ENCODE assay signal across 23 cellular contexts in the genomic region with DNA sequence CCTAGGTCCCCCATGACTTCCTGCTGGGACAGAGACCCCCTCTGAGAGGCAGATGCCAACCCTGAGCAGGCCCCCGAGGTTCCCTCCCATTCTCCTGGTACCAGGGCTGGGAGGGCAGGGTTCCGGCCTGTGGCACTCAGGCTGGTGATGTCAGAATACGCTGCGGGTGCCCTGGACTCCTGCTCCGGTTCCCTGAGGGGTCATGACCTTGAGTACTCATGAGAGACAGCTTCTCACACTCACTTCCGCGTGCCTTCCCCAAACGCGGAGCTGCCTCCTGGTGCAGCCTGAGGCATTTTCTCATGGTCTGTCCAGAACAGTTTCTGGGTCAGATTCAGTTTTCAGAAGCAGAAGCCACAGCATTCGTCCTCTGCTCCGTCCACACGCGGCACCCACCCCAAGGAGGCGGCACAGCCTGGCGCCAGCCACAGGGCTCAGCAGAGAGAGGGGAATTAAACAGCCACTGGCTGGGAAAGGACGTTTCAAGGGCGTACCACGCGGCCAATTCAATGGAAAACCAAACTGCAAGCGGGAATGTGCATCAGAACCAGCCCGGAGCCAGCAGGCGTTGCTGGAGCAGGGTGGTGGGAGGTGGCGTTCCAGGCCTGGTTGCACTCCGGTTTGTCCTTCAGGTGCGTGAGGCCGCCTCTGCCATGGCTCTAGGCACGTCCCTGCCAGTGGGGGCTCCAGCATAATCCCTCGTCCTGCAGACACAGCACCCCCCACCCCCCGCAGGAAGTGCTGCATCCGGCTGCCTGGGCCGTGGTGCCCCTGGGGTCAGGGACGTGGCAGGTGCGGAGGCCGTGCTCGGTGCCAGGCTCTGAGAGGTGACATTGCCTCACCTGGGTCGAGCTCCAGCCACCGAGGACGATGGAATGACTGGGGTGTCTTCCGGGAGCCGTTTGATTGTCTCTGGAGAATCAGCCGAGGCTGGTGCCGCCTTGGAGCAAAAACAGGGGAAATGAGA. TPM values are rescaled to one million over a fixed set of nuclear protein-coding genes. Genes with fewer than 3 reads are reported as not detected.
A peak's percentile ranks its signal among the peaks of the same experiment; 100 is the strongest.
DNase-seq lines count a peak whose midpoint lies in the region; ATAC-seq, FAIRE-seq and TF ChIP-seq lines count a peak whose summit lies in the region.
"Had no signal": no experiment of that assay in that cellular context is flagged by ENCODE, and none has a peak within 500 bp of the region (broad histone marks: within the 10 kb centered on the region; RNA-seq: fewer than 3 reads in every experiment).

No MANE protein-coding gene starts in this region.

- H3K4me3 ChIP-seq in body of pancreas (no peak overlapping the region), lower lobe of right lung (no peak overlapping the region)
- H3K4me3 ChIP-seq: PC-9, stomach had no signal

- H3K9me3 ChIP-seq in body of pancreas, result no peaks in the 10 kb centered on the region
- H3K9me3 ChIP-seq in lower lobe of right lung, result no peaks in the 10 kb centered on the region
- H3K9me3 ChIP-seq: Caco-2, stomach had no signal

- WGBS in body of pancreas, 2 donors, result 38 to 53% methylated on average over 10 to 42 of the region's 42 CpGs

- intact Hi-C loops in natural killer cell (cut with micrococcal nuclease), result no loop called here
- intact Hi-C loops in body of pancreas (cut with DNase I), result no loop called here
- intact Hi-C loops in lower lobe of right lung (cut with DNase I), result no loop called here

- no peak for FAIRE-seq in RCC 7860 (lab: Jason Lieb, UNC)
- FAIRE-seq: bronchial epithelial cell, urothelium cell line had no signal

- H3K27ac ChIP-seq in body of pancreas, result no peak overlapping the region
- no peak overlapping the region for H3K27ac ChIP-seq in lower lobe of right lung
- H3K27ac ChIP-seq: PC-9, stomach had no signal

- ATAC-seq in natural killer cell treated with Interleukin-12 subunit alpha and Interleukin-12 subunit beta and Interleukin-15 and Interleukin-18, amount 100 ng/mL, for 72 hours, result no peak
- no peak for ATAC-seq in natural killer cell
- ATAC-seq in body of pancreas, result peak; percentile 30
- ATAC-seq in lower lobe of right lung, result no peak
- ATAC-seq in GM18907 (IDR thresholded peaks at IDR 0.05; ENCODE audit: unreplicated experiment), result no peak
- ATAC-seq: activated naive CD4-positive, alpha-beta T cell treated with anti-CD3 and anti-CD28 coated beads, Interleukin-2, amount 50 U/mL, for 72 hours; esophagus mucosa had no signal

- no peak overlapping the region for H3K4me3 Mint-ChIP-seq in natural killer cell treated with Interleukin-12 subunit alpha and Interleukin-12 subunit beta and Interleukin-15 and Interleukin-18, amount 100 ng/mL, for 72 hours
- no peak overlapping the region for H3K4me3 Mint-ChIP-seq in natural killer cell
- H3K4me3 Mint-ChIP-seq: HFFc6 had no signal

- H3K27me3 Mint-ChIP-seq in natural killer cell treated with Interleukin-12 subunit alpha and Interleukin-12 subunit beta and Interleukin-15 and Interleukin-18, amount 100 ng/mL, for 72 hours, result peaks cover 9 to 18% of the 10 kb centered on the region in 2 donors
- H3K27me3 Mint-ChIP-seq in natural killer cell (ENCODE audit: low read depth in 2 of 2), result peaks cover 0 to 15% of the 10 kb centered on the region in 2 donors

- H3K27me3 ChIP-seq in body of pancreas, result no peaks in the 10 kb centered on the region
- H3K27me3 ChIP-seq in lower lobe of right lung (ENCODE audit: low read depth), result peaks cover 67% of the 10 kb centered on the region

- TF ChIP-seq CTCF in natural killer cell (IDR thresholded peaks at IDR 0.05), result no peak
- no peak for TF ChIP-seq CTCF in body of pancreas (IDR thresholded peaks at IDR 0.05)
- no peak for TF ChIP-seq CTCF in lower lobe of right lung (IDR thresholded peaks at IDR 0.05)

- H3K36me3 Mint-ChIP-seq in natural killer cell treated with Interleukin-12 subunit alpha and Interleukin-12 subunit beta and Interleukin-15 and Interleukin-18, amount 100 ng/mL, for 72 hours, result no peaks in the 10 kb centered on the region
- no peaks in the 10 kb centered on the region for H3K36me3 Mint-ChIP-seq in natural killer cell
- H3K36me3 Mint-ChIP-seq: activated naive CD4-positive, alpha-beta T cell treated with anti-CD3 and anti-CD28 coated beads, Interleukin-2, amount 50 U/mL, for 72 hours had no signal

- no peak for TF ChIP-seq POLR2A in body of pancreas (IDR thresholded peaks at IDR 0.05)

- H3K36me3 ChIP-seq in body of pancreas (replicated peaks in 1 of 2; ENCODE audit: insufficient read depth in 1 of 2, low read depth in 2 of 2) (no peaks in the 10 kb centered on the region), lower lobe of right lung (no peaks in the 10 kb centered on the region)
- H3K36me3 ChIP-seq: stomach had no signal

- H3K4me1 ChIP-seq in body of pancreas (no peaks in the 10 kb centered on the region), lower lobe of right lung (no peaks in the 10 kb centered on the region)
- H3K4me1 ChIP-seq: Caco-2 had no signal

- peaks cover 0 to 4% of the 10 kb centered on the region in 2 donors for H3K4me1 Mint-ChIP-seq in natural killer cell treated with Interleukin-12 subunit alpha and Interleukin-12 subunit beta and Interleukin-15 and Interleukin-18, amount 100 ng/mL, for 72 hours (ENCODE audit: low read depth in 2 of 2)
- H3K4me1 Mint-ChIP-seq in natural killer cell, result no peaks in the 10 kb centered on the region

- H3K9me3 Mint-ChIP-seq in natural killer cell treated with Interleukin-12 subunit alpha and Interleukin-12 subunit beta and Interleukin-15 and Interleukin-18, amount 100 ng/mL, for 72 hours, result peaks cover 8% of the 10 kb centered on the region
- H3K9me3 Mint-ChIP-seq in natural killer cell, result no peaks in the 10 kb centered on the region

- H3K27ac Mint-ChIP-seq in natural killer cell treated with Interleukin-12 subunit alpha and Interleukin-12 subunit beta and Interleukin-15 and Interleukin-18, amount 100 ng/mL, for 72 hours, result no peak overlapping the region
- H3K27ac Mint-ChIP-seq in natural killer cell, result no peak overlapping the region
- H3K27ac Mint-ChIP-seq: activated naive CD4-positive, alpha-beta T cell treated with anti-CD3 and anti-CD28 coated beads, Interleukin-2, amount 50 U/mL, for 72 hours; HFFc6 had no signal

- DNase-seq in natural killer cell treated with Interleukin-12 subunit alpha and Interleukin-12 subunit beta and Interleukin-15 and Interleukin-18, amount 100 ng/mL, for 72 hours (ENCODE audit: low spot score), result peak; percentile 44
- DNase-seq in natural killer cell (no peak), body of pancreas (peak in 1 of 4 donors; percentile 10), lower lobe of right lung (peak; percentile 35), NCI-H2196 treated with DMSO at 0.1 percent for 48 hours (lab: John Stamatoyannopoulos, UW; ENCODE audit: unreplicated experiment) (no peak), RCC 7860 (ENCODE audit: low spot score) (no peak), cerebellar cortex (ENCODE audit: low spot score) (no peak)
- DNase-seq: activated CD4-positive, alpha-beta T cell treated with anti-CD3 and anti-CD28 coated beads, Interleukin-2, amount 50 U/mL, for 1 hour; HFFc6; NCI-H1092 treated with DMSO at 0.1 percent for 48 hours; NCI-H2081 treated with DMSO at 0.1 percent for 48 hours; NCI-H526 treated with DMSO at 0.1 percent for 48 hours; stomach had no signal

RNA-seq across cellular contexts. Expression of a gene that starts 58.3 kb away (rescaled TPM):
- not detected for total RNA-seq in natural killer cell treated with Interleukin-12 subunit alpha and Interleukin-12 subunit beta and Interleukin-15 and Interleukin-18, amount 100 ng/mL, for 72 hours
- not detected for total RNA-seq in natural killer cell
- total RNA-seq in body of pancreas, result not detected
- not detected for total RNA-seq in lower lobe of right lung
- total RNA-seq: activated naive CD4-positive, alpha-beta T cell treated with anti-CD3 and anti-CD28 coated beads, Interleukin-2, amount 50 U/mL, for 72 hours; bronchial epithelial cell; esophagus mucosa; HFFc6; HT-29; liver; omental fat pad; PC-9 had no signal

Comparison
In these comparisons a context has a peak if more than half of its experiments do, and no peak if none do; other contexts are left out.
1. DNase-seq: peak in natural killer cell treated with Interleukin-12 subunit alpha and Interleukin-12 subunit beta and Interleukin-15 and Interleukin-18, amount 100 ng/mL, for 72 hours (single experiment) and lower lobe of right lung (single experiment); none in natural killer cell (single experiment), NCI-H2196 treated with DMSO at 0.1 percent for 48 hours (single experiment), RCC 7860 (single experiment) and cerebellar cortex (single experiment).